ENCODE assay signal across 36 cellular contexts in the genomic region with DNA sequence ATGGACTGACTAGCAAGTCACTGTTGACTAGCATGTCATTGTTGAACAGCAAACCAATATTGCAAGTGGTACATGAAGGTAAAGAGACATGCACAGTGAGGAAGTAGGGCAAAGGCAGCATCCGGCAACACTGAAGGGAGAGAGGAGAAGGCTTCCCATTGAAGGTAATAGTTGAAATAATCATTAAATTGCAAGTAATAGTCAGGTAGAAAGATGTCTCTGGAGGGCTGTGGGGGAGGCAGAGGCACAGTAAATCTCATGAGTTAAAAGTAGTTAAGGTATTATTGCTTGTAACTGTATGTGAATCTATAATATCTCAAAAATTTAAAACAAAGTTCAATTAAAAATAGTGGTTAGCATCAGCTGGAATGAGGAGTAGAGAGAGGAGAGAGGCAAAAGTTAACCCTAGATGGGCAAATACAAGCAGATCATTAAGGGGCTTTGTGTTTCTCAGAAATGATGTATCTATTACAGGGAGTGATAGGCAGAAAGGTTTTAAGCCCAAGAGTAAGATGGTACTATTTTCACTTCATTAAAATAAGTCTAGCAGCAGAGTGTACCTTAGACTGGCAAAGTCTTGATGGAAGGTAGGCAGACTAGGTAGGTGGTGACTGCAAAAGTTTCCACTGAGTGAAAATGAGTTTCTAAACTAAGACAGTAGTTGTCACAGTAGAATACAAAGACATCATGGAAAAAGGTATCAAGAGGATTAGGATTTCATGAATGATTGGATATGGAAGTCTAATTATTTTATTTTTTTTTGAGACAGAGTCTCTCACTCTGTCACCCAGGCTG.
"Had no signal": no experiment of that assay in that cellular context is flagged by ENCODE, and none has a peak within 500 bp of the region (broad histone marks: within the 10 kb centered on the region; RNA-seq: fewer than 3 reads in every experiment).

No MANE protein-coding gene starts in this region.

- H3K27me3 Mint-ChIP-seq: activated naive CD4-positive, alpha-beta T cell treated with anti-CD3 and anti-CD28 coated beads, Interleukin-2, amount 10 ng/mL, durations not matched to agents 7 days and 5 days; activated naive CD8-positive, alpha-beta T cell treated with anti-CD3 and anti-CD28 coated beads, Interleukin-2, amount 10 ng/mL, durations not matched to agents 7 days and 5 days; central memory CD8-positive, alpha-beta T cell had no signal

- ATAC-seq: activated naive CD4-positive, alpha-beta T cell treated with anti-CD3 and anti-CD28 coated beads, Interleukin-2, amount 50 U/mL, for 72 hours; activated naive CD8-positive, alpha-beta T cell treated with anti-CD3 and anti-CD28 coated beads, Interleukin-2, amount 50 U/mL, for 24 hours; activated T-cell treated with anti-CD3 and anti-CD28 coated beads, Interleukin-2, amount 50 U/mL, for 4 hours; activated T-cell treated with anti-CD3 and anti-CD28 coated beads, Interleukin-2, amount 50 U/mL, for 72 hours; activated T-helper 17 cell treated with anti-CD3 and anti-CD28 coated beads, Interleukin-2, amount 50 U/mL, for 72 hours; body of pancreas had no signal

- H3K27me3 ChIP-seq: adrenal gland, ascending aorta, body of pancreas, brain microvascular endothelial cell, breast epithelium, cardiac muscle cell had no signal

- H3K36me3 Mint-ChIP-seq: activated naive CD4-positive, alpha-beta T cell treated with anti-CD3 and anti-CD28 coated beads, Interleukin-2, amount 10 ng/mL, durations not matched to agents 7 days and 5 days; activated naive CD4-positive, alpha-beta T cell treated with anti-CD3 and anti-CD28 coated beads, Interleukin-2, amount 50 U/mL, for 24 hours; activated naive CD4-positive, alpha-beta T cell treated with anti-CD3 and anti-CD28 coated beads, Interleukin-2, amount 50 U/mL, for 72 hours; activated naive CD8-positive, alpha-beta T cell; activated naive CD8-positive, alpha-beta T cell treated with anti-CD3 and anti-CD28 coated beads for 36 hours; activated naive CD8-positive, alpha-beta T cell treated with anti-CD3 and anti-CD28 coated beads, Interleukin-2, amount 10 ng/mL, durations not matched to agents 7 days and 5 days; brain had no signal

- DNase-seq: activated effector memory CD4-positive, alpha-beta T cell treated with anti-CD3 and anti-CD28 coated beads, Interleukin-2, amount 50 U/mL, for 16 hours; activated effector memory CD4-positive, alpha-beta T cell treated with Interleukin-2 at 50 U/mL for 16 hours; activated gamma-delta T cell; activated gamma-delta T cell treated with Interleukin-2 at 50 U/mL for 16 hours; activated naive CD4-positive, alpha-beta T cell; activated naive CD4-positive, alpha-beta T cell treated with anti-CD3 and anti-CD28 coated beads for 36 hours; activated naive CD4-positive, alpha-beta T cell treated with anti-CD3 and anti-CD28 coated beads, Interleukin-2, amount 10 ng/mL, durations not matched to agents 7 days and 5 days; activated naive CD4-positive, alpha-beta T cell treated with anti-CD3 and anti-CD28 coated beads, Interleukin-2, amount 50 U/mL, for 16 hours; activated naive CD4-positive, alpha-beta T cell treated with Interleukin-2 at 50 U/mL for 16 hours; activated naive CD8-positive, alpha-beta T cell treated with anti-CD3 and anti-CD28 coated beads for 36 hours; activated naive CD8-positive, alpha-beta T cell treated with anti-CD3 and anti-CD28 coated beads, Interleukin-2, amount 10 ng/mL, durations not matched to agents 7 days and 5 days; activated naive CD8-positive, alpha-beta T cell treated with anti-CD3 and anti-CD28 coated beads, Interleukin-2, amount 50 U/mL, for 24 hours; activated T-cell treated with anti-CD3 and anti-CD28 coated beads, Interleukin-2, amount 50 U/mL, for 24 hours; activated T-cell treated with anti-CD3 and anti-CD28 coated beads, Interleukin-2, amount 50 U/mL, for 4 hours; activated T-cell treated with anti-CD3 and anti-CD28 coated beads, Interleukin-2, amount 50 U/mL, for 48 hours; activated T-cell treated with anti-CD3 and anti-CD28 coated beads, Interleukin-2, amount 50 U/mL, for 72 hours; adrenal gland; amniotic stem cell; amygdala; anterior cingulate cortex; aorta; body of pancreas; brain microvascular endothelial cell; central memory CD4-positive, alpha-beta T cell; cerebellar nuclear complex had no signal

- H3K9me3 Mint-ChIP-seq: activated naive CD4-positive, alpha-beta T cell treated with anti-CD3 and anti-CD28 coated beads for 36 hours; activated naive CD4-positive, alpha-beta T cell treated with anti-CD3 and anti-CD28 coated beads, Interleukin-2, amount 10 ng/mL, durations not matched to agents 7 days and 5 days; activated naive CD8-positive, alpha-beta T cell treated with anti-CD3 and anti-CD28 coated beads for 36 hours; activated naive CD8-positive, alpha-beta T cell treated with anti-CD3 and anti-CD28 coated beads, Interleukin-2, amount 10 ng/mL, durations not matched to agents 7 days and 5 days; activated T-helper 1 cell treated with anti-CD3 and anti-CD28 coated beads, Interleukin-12 subunit alpha, Interleukin-12 subunit beta, Interleukin-2, Interleukin-4 antibody, amounts not matched to agents 30 ng/mL and 10 ng/mL and 1 ng/mL, durations not matched to agents 14 hours and 24 hours and 36 hours; activated T-helper 2 cell treated with anti-CD3 and anti-CD28 coated beads, Interferon-gamma antibody, Interleukin-2, Interleukin-4, amounts not matched to agents 10 μg/mL and 5 μg/mL and 100 μg/mL, durations not matched to agents 14 hours and 24 hours and 36 hours; brain had no signal

- H3K4me3 ChIP-seq: adrenal gland, ascending aorta, body of pancreas, breast epithelium, cardiac muscle cell had no signal

- H3K27ac Mint-ChIP-seq: activated naive CD4-positive, alpha-beta T cell treated with anti-CD3 and anti-CD28 coated beads for 36 hours; activated naive CD4-positive, alpha-beta T cell treated with anti-CD3 and anti-CD28 coated beads, Interleukin-2, amount 10 ng/mL, durations not matched to agents 7 days and 5 days; activated naive CD4-positive, alpha-beta T cell treated with anti-CD3 and anti-CD28 coated beads, Interleukin-2, amount 50 U/mL, for 24 hours; activated naive CD4-positive, alpha-beta T cell treated with anti-CD3 and anti-CD28 coated beads, Interleukin-2, amount 50 U/mL, for 72 hours; activated naive CD8-positive, alpha-beta T cell; activated naive CD8-positive, alpha-beta T cell treated with anti-CD3 and anti-CD28 coated beads for 36 hours; activated naive CD8-positive, alpha-beta T cell treated with anti-CD3 and anti-CD28 coated beads, Interleukin-2, amount 10 ng/mL, durations not matched to agents 7 days and 5 days; activated naive CD8-positive, alpha-beta T cell treated with anti-CD3 and anti-CD28 coated beads, Interleukin-2, amount 50 U/mL, for 24 hours; activated T-cell treated with anti-CD3 and anti-CD28 coated beads, Interleukin-2, amount 50 U/mL, for 24 hours; activated T-cell treated with anti-CD3 and anti-CD28 coated beads, Interleukin-2, amount 50 U/mL, for 72 hours; activated T-helper 1 cell treated with anti-CD3 and anti-CD28 coated beads, Interleukin-12 subunit alpha, Interleukin-12 subunit beta, Interleukin-2, Interleukin-4 antibody, amounts not matched to agents 30 ng/mL and 10 ng/mL and 1 ng/mL, durations not matched to agents 14 hours and 24 hours and 36 hours; activated T-helper 17 cell treated with anti-CD3 and anti-CD28 coated beads, Interleukin-2, amount 50 U/mL, for 72 hours; activated T-helper 2 cell treated with anti-CD3 and anti-CD28 coated beads, Interferon-gamma antibody, Interleukin-2, Interleukin-4, amounts not matched to agents 10 μg/mL and 5 μg/mL and 100 μg/mL, durations not matched to agents 14 hours and 24 hours and 36 hours; brain had no signal

- H3K9me3 ChIP-seq: adrenal gland, ascending aorta, body of pancreas had no signal

- H3K4me3 Mint-ChIP-seq: activated naive CD4-positive, alpha-beta T cell treated with anti-CD3 and anti-CD28 coated beads for 36 hours; activated naive CD4-positive, alpha-beta T cell treated with anti-CD3 and anti-CD28 coated beads, Interleukin-2, amount 10 ng/mL, durations not matched to agents 7 days and 5 days; activated naive CD4-positive, alpha-beta T cell treated with anti-CD3 and anti-CD28 coated beads, Interleukin-2, amount 50 U/mL, for 24 hours; activated naive CD8-positive, alpha-beta T cell; activated naive CD8-positive, alpha-beta T cell treated with anti-CD3 and anti-CD28 coated beads for 36 hours; activated naive CD8-positive, alpha-beta T cell treated with anti-CD3 and anti-CD28 coated beads, Interleukin-2, amount 10 ng/mL, durations not matched to agents 7 days and 5 days; activated naive CD8-positive, alpha-beta T cell treated with anti-CD3 and anti-CD28 coated beads, Interleukin-2, amount 50 U/mL, for 24 hours; activated T-cell treated with anti-CD3 and anti-CD28 coated beads, Interleukin-2, amount 50 U/mL, for 24 hours; activated T-cell treated with anti-CD3 and anti-CD28 coated beads, Interleukin-2, amount 50 U/mL, for 4 hours; activated T-cell treated with anti-CD3 and anti-CD28 coated beads, Interleukin-2, amount 50 U/mL, for 72 hours; activated T-helper 1 cell treated with anti-CD3 and anti-CD28 coated beads, Interleukin-12 subunit alpha, Interleukin-12 subunit beta, Interleukin-2, Interleukin-4 antibody, amounts not matched to agents 30 ng/mL and 10 ng/mL and 1 ng/mL, durations not matched to agents 14 hours and 24 hours and 36 hours; activated T-helper 17 cell treated with anti-CD3 and anti-CD28 coated beads, Interleukin-2, amount 50 U/mL, for 72 hours; brain; central memory CD8-positive, alpha-beta T cell had no signal

- H3K4me1 ChIP-seq: adrenal gland, ascending aorta, body of pancreas, breast epithelium had no signal

- H3K36me3 ChIP-seq: adrenal gland, ascending aorta, brain microvascular endothelial cell, breast epithelium, cardiac muscle cell had no signal

- H3K4me1 Mint-ChIP-seq: activated naive CD4-positive, alpha-beta T cell treated with anti-CD3 and anti-CD28 coated beads, Interleukin-2, amount 10 ng/mL, durations not matched to agents 7 days and 5 days; activated naive CD4-positive, alpha-beta T cell treated with anti-CD3 and anti-CD28 coated beads, Interleukin-2, amount 50 U/mL, for 24 hours; activated naive CD8-positive, alpha-beta T cell treated with anti-CD3 and anti-CD28 coated beads for 36 hours; activated naive CD8-positive, alpha-beta T cell treated with anti-CD3 and anti-CD28 coated beads, Interleukin-2, amount 10 ng/mL, durations not matched to agents 7 days and 5 days; activated naive CD8-positive, alpha-beta T cell treated with anti-CD3 and anti-CD28 coated beads, Interleukin-2, amount 50 U/mL, for 24 hours; activated T-helper 17 cell treated with anti-CD3 and anti-CD28 coated beads, Interleukin-2, amount 50 U/mL, for 72 hours; brain; central memory CD8-positive, alpha-beta T cell had no signal

- H3K27ac ChIP-seq: adrenal gland, ascending aorta, body of pancreas, brain microvascular endothelial cell, breast epithelium, cardiac muscle cell had no signal
